In the genomic region with DNA sequence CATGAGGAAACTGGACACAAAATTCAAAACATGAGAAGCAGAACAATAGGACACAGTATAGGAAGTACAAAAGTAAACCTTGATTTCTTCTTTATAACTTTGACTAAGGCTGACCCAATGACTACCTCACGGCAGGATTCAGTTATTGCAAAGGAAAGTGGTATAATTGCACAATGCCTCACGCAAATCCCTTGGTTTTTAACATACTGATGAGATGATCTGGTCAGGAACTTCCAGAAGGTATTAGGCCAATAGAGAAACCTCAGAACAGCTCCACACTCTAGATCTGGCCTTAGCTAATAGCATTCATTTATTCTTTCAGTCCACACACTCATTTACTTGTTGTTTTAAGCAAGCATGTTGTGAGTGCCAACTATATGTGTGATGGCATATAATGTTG, we compare ENCODE assay signal across 1 cellular context.
TF ChIP-seq lines count a peak whose summit lies in the region.

No MANE protein-coding gene starts in this region.

TF ChIP-seq in H1, 55 proteins besides CTCF, POLR2A, EP300 and RAD21 (continued from another document):
- TF ChIP-seq CHD7 (IDR thresholded peaks at IDR 0.05; ENCODE audit: insufficient replicate concordance, low read length), result no peak
- TF ChIP-seq HDAC6 (IDR thresholded peaks at IDR 0.05; ENCODE audit: low read depth, low read length), result no peak
- TF ChIP-seq NRF1 (IDR thresholded peaks at IDR 0.05; ENCODE audit: low read depth, low read length), result no peak
- TF ChIP-seq JUN (IDR thresholded peaks at IDR 0.05; ENCODE audit: low read depth, low read length), result no peak
- TF ChIP-seq, protein P1, sequence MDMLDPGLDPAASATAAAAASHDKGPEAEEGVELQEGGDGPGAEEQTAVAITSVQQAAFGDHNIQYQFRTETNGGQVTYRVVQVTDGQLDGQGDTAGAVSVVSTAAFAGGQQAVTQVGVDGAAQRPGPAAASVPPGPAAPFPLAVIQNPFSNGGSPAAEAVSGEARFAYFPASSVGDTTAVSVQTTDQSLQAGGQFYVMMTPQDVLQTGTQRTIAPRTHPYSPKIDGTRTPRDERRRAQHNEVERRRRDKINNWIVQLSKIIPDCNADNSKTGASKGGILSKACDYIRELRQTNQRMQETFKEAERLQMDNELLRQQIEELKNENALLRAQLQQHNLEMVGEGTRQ (IDR thresholded peaks at IDR 0.05; ENCODE audit: low read length), result no peak
- TF ChIP-seq ATF2 (IDR thresholded peaks at IDR 0.05; ENCODE audit: low read length), result no peak
- TF ChIP-seq RBBP5 (IDR thresholded peaks at IDR 0.05; ENCODE audit: borderline replicate concordance, low read depth, low read length), result no peak
- TF ChIP-seq TAF1 (IDR thresholded peaks at IDR 0.05; ENCODE audit: low read depth, low read length), result no peak
